8 cellular contexts compared by ENCODE assay signal in the genomic region with DNA sequence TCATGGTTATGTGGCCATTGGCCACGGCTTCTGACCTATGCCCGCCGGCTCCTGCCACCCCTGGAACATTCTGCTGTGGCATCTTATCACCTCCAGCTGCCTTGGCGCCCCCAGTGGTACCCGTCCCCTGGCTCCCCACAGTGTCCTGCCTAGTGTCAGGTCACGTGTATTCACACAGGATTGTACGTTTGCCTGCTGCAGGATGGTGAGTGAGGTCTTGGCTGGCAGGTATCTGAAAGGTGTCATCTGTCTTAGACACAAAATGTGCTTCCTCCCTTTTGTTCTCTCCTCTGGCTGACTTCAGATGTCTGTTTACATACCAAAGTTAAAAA. TPM values are rescaled to one million over a fixed set of nuclear protein-coding genes. Genes with fewer than 3 reads are reported as not detected.
DNase-seq lines count a peak whose midpoint lies in the region; ATAC-seq and TF ChIP-seq lines count a peak whose summit lies in the region.

No MANE protein-coding gene starts in this region.

- H3K9me3 Mint-ChIP-seq in activated T-helper 2 cell treated with anti-CD3 and anti-CD28 coated beads, Interferon-gamma antibody, Interleukin-2, Interleukin-4, amounts not matched to agents 10 μg/mL and 5 μg/mL and 100 μg/mL, durations not matched to agents 14 hours and 24 hours and 36 hours: peaks cover 26% of the 10 kb centered on the region

- H3K4me3 Mint-ChIP-seq in activated T-helper 2 cell treated with anti-CD3 and anti-CD28 coated beads, Interferon-gamma antibody, Interleukin-2, Interleukin-4, amounts not matched to agents 10 μg/mL and 5 μg/mL and 100 μg/mL, durations not matched to agents 14 hours and 24 hours and 36 hours (ENCODE audit: low read depth): no peak overlapping the region

- H3K36me3 Mint-ChIP-seq in activated T-helper 2 cell treated with anti-CD3 and anti-CD28 coated beads, Interferon-gamma antibody, Interleukin-2, Interleukin-4, amounts not matched to agents 10 μg/mL and 5 μg/mL and 100 μg/mL, durations not matched to agents 14 hours and 24 hours and 36 hours (ENCODE audit: low read depth): peaks cover 77% of the 10 kb centered on the region

- peaks cover 28% of the 10 kb centered on the region for H3K9me3 ChIP-seq in HUES64 (ENCODE audit: insufficient read depth, low read depth, low read length)
- no peaks in the 10 kb centered on the region for H3K9me3 ChIP-seq in left ventricle myocardium inferior (replicated peaks)
- no peaks in the 10 kb centered on the region for H3K9me3 ChIP-seq in skeletal muscle tissue (ENCODE audit: control insufficient read depth in 3 of 3, low read length in 3 of 3)

- no peak overlapping the region for H3K4me3 ChIP-seq in HUES64 (ENCODE audit: low read length)
- H3K4me3 ChIP-seq in left ventricle myocardium inferior: no peak overlapping the region
- no peak overlapping the region for H3K4me3 ChIP-seq in skeletal muscle tissue (ENCODE audit: low read length in 3 of 3)

- H3K4me1 ChIP-seq in HUES64 (ENCODE audit: insufficient read depth, low read length): no peaks in the 10 kb centered on the region
- peaks cover 6% of the 10 kb centered on the region for H3K4me1 ChIP-seq in left ventricle myocardium inferior
- H3K4me1 ChIP-seq in skeletal muscle tissue (ENCODE audit: control insufficient read depth in 3 of 3, insufficient read depth in 3 of 3, low read length in 3 of 3): peaks cover 0 to 3% (median 0%) of the 10 kb centered on the region in 3 donors

- H3K27me3 ChIP-seq in HUES64 (ENCODE audit: insufficient read depth, low read length) (no peaks in the 10 kb centered on the region), left ventricle myocardium inferior (ENCODE audit: low read depth) (no peaks in the 10 kb centered on the region), skeletal muscle tissue (ENCODE audit: control insufficient read depth in 3 of 3, insufficient read depth in 3 of 3, low read length in 3 of 3) (no peaks in the 10 kb centered on the region)

- H3K27me3 Mint-ChIP-seq in activated T-helper 2 cell treated with anti-CD3 and anti-CD28 coated beads, Interferon-gamma antibody, Interleukin-2, Interleukin-4, amounts not matched to agents 10 μg/mL and 5 μg/mL and 100 μg/mL, durations not matched to agents 14 hours and 24 hours and 36 hours (ENCODE audit: low read depth): no peaks in the 10 kb centered on the region

- H3K36me3 ChIP-seq in HUES64 (ENCODE audit: insufficient read depth, low read length) (peaks cover 75% of the 10 kb centered on the region), left ventricle myocardium inferior (peaks cover 70% of the 10 kb centered on the region), skeletal muscle tissue (ENCODE audit: control insufficient read depth in 3 of 3, insufficient read depth in 3 of 3, low read length in 3 of 3) (peaks cover 47 to 69% (median 50%) of the 10 kb centered on the region in 3 donors)

- no peak for TF ChIP-seq CTCF in left ventricle myocardium inferior (IDR thresholded peaks at IDR 0.05; ENCODE audit: borderline replicate concordance)

- intact Hi-C loops in activated T-helper 2 cell treated with anti-CD3 and anti-CD28 coated beads, Interferon-gamma antibody, Interleukin-2, Interleukin-4, amounts not matched to agents 10 μg/mL and 5 μg/mL and 100 μg/mL, durations not matched to agents 14 hours and 24 hours and 36 hours (cut with micrococcal nuclease): no loop called here
- intact Hi-C loops in left ventricle myocardium inferior (cut with micrococcal nuclease): no loop called here

- H3K4me1 Mint-ChIP-seq in activated T-helper 2 cell treated with anti-CD3 and anti-CD28 coated beads, Interferon-gamma antibody, Interleukin-2, Interleukin-4, amounts not matched to agents 10 μg/mL and 5 μg/mL and 100 μg/mL, durations not matched to agents 14 hours and 24 hours and 36 hours (ENCODE audit: low read depth): peaks cover 7% of the 10 kb centered on the region

- peak overlapping the region; percentile 99 for H3K27ac ChIP-seq in HUES64 (ENCODE audit: low read depth, low read length)
- peak overlapping the region; percentile 46 for H3K27ac ChIP-seq in left ventricle myocardium inferior (replicated peaks)
- peak overlapping the region; percentile 92 for H3K27ac ChIP-seq in skeletal muscle tissue (ENCODE audit: low read depth, low read length)

- H3K9ac ChIP-seq in HUES64 (ENCODE audit: low read depth, low read length): peak overlapping the region; percentile 53; the same call in 1 of the 2 replicates
- H3K9ac ChIP-seq in skeletal muscle tissue (ENCODE audit: low read depth in 1 of 3, low read length in 3 of 3): no peak overlapping the region

- WGBS in HUES64: 91% methylated on average over 7 of the region's 7 CpGs

- no peak for ATAC-seq in GM21786 (IDR thresholded peaks at IDR 0.05; ENCODE audit: unreplicated experiment)

- peak overlapping the region; percentile 80 for H3K27ac Mint-ChIP-seq in activated T-helper 2 cell treated with anti-CD3 and anti-CD28 coated beads, Interferon-gamma antibody, Interleukin-2, Interleukin-4, amounts not matched to agents 10 μg/mL and 5 μg/mL and 100 μg/mL, durations not matched to agents 14 hours and 24 hours and 36 hours

- DNase-seq in activated T-helper 2 cell treated with anti-CD3 and anti-CD28 coated beads, Interferon-gamma antibody, Interleukin-2, Interleukin-4, amounts not matched to agents 10 μg/mL and 5 μg/mL and 100 μg/mL, durations not matched to agents 14 hours and 24 hours and 36 hours (ENCODE audit: low spot score): no peak
- DNase-seq in left ventricle myocardium inferior: no peak
- DNase-seq in DMS 273 treated with DMSO at 0.1 percent for 48 hours (lab: John Stamatoyannopoulos, UW): no peak
- DNase-seq in NCI-H2227 (lab: John Stamatoyannopoulos, UW; ENCODE audit: unreplicated experiment): no peak
- no peak for DNase-seq in NCI-H128 (lab: John Stamatoyannopoulos, UW; ENCODE audit: unreplicated experiment)

RNA-seq across cellular contexts. Expression of gene DBNDD1, which starts 24.9 kb away (rescaled TPM):
- 42.0 TPM for polyA plus RNA-seq in HUES64 (2013, experiment 1 of 2)
- 45.3 TPM for polyA plus RNA-seq in HUES64 (2013, experiment 2 of 2)
- 0.43 and 0.69 TPM in 2 replicates for total RNA-seq in activated T-helper 2 cell treated with anti-CD3 and anti-CD28 coated beads, Interferon-gamma antibody, Interleukin-2, Interleukin-4, amounts not matched to agents 10 μg/mL and 5 μg/mL and 100 μg/mL, durations not matched to agents 14 hours and 24 hours and 36 hours
- 4.6 TPM for total RNA-seq in left ventricle myocardium inferior
- 3.1 TPM for total RNA-seq in skeletal muscle tissue

RNA-seq across cellular contexts. Expression of gene DEF8, which starts 45.8 kb away (rescaled TPM):
- 39.1 TPM for polyA plus RNA-seq in HUES64 (2013, experiment 1 of 2)
- polyA plus RNA-seq in HUES64 (2013, experiment 2 of 2): 38.0 TPM
- 31.5 and 42.3 TPM in 2 replicates for total RNA-seq in activated T-helper 2 cell treated with anti-CD3 and anti-CD28 coated beads, Interferon-gamma antibody, Interleukin-2, Interleukin-4, amounts not matched to agents 10 μg/mL and 5 μg/mL and 100 μg/mL, durations not matched to agents 14 hours and 24 hours and 36 hours
- 44.7 TPM for total RNA-seq in left ventricle myocardium inferior
- total RNA-seq in skeletal muscle tissue: 22.4 TPM

Comparison
In these comparisons a context has a peak if more than half of its experiments do, and no peak if none do; other contexts are left out.
1. H3K27ac ChIP-seq: peak in every context shown above with its lines; median percentile 99 in HUES64; 92 in skeletal muscle tissue; 46 in left ventricle myocardium inferior.